Comparison of ENCODE assay signal across 17 cellular contexts in genomic region chr3:162134571-162134970, GRCh38.
A peak's percentile ranks its signal among the peaks of the same experiment; 100 is the strongest.
DNase-seq lines count a peak whose midpoint lies in the region; ATAC-seq and TF ChIP-seq lines count a peak whose summit lies in the region.
"Had no signal": no experiment of that assay in that cellular context is flagged by ENCODE, and none has a peak within 500 bp of the region (broad histone marks: within the 10 kb centered on the region; RNA-seq: fewer than 3 reads in every experiment).

No MANE protein-coding gene starts in this region.

- H3K4me1 ChIP-seq in right cardiac atrium (ENCODE audit: control insufficient read depth, insufficient read depth, low read length) = no peaks in the 10 kb centered on the region
- peaks cover 0 to 3% (median 0%) of the 10 kb centered on the region in 9 donors for H3K4me1 ChIP-seq in heart right ventricle
- no peaks in the 10 kb centered on the region for H3K4me1 ChIP-seq in MM.1S (ENCODE audit: low read length)
- H3K4me1 ChIP-seq in lower lobe of right lung = no peaks in the 10 kb centered on the region
- H3K4me1 ChIP-seq: esophagus squamous epithelium had no signal

- no peaks in the 10 kb centered on the region for H3K4me1 Mint-ChIP-seq in activated T-helper 2 cell treated with anti-CD3 and anti-CD28 coated beads, Interferon-gamma antibody, Interleukin-2, Interleukin-4, amounts not matched to agents 10 μg/mL and 5 μg/mL and 100 μg/mL, durations not matched to agents 14 hours and 24 hours and 36 hours (ENCODE audit: low read depth)
- H3K4me1 Mint-ChIP-seq in mesothelial cell of epicardium = no peaks in the 10 kb centered on the region

- H3K4me3 Mint-ChIP-seq in activated T-helper 2 cell treated with anti-CD3 and anti-CD28 coated beads, Interferon-gamma antibody, Interleukin-2, Interleukin-4, amounts not matched to agents 10 μg/mL and 5 μg/mL and 100 μg/mL, durations not matched to agents 14 hours and 24 hours and 36 hours (ENCODE audit: low read depth) = no peak overlapping the region
- no peak overlapping the region for H3K4me3 Mint-ChIP-seq in mesothelial cell of epicardium
- H3K4me3 Mint-ChIP-seq: stimulated activated naive CD8-positive, alpha-beta T cell treated with anti-CD3 and anti-CD28 coated beads, Interleukin-15, Interleukin-2, amounts not matched to agents 100 ng/mL and 50 ng/mL, for 24 hours had no signal

- no peaks in the 10 kb centered on the region for H3K36me3 Mint-ChIP-seq in activated T-helper 2 cell treated with anti-CD3 and anti-CD28 coated beads, Interferon-gamma antibody, Interleukin-2, Interleukin-4, amounts not matched to agents 10 μg/mL and 5 μg/mL and 100 μg/mL, durations not matched to agents 14 hours and 24 hours and 36 hours (ENCODE audit: low read depth)
- no peaks in the 10 kb centered on the region for H3K36me3 Mint-ChIP-seq in mesothelial cell of epicardium

- 53% methylated on average over 4 of the region's 4 CpGs for WGBS in right cardiac atrium
- 57 to 59% methylated on average over 4 of the region's 4 CpGs for WGBS in heart right ventricle, 2 donors

- H3K4me3 ChIP-seq in right cardiac atrium (ENCODE audit: low read length) (no peak overlapping the region), heart right ventricle (no peak overlapping the region), MM.1S (ENCODE audit: low read length) (no peak overlapping the region), lower lobe of right lung (no peak overlapping the region)
- H3K4me3 ChIP-seq: esophagus squamous epithelium had no signal

- no peaks in the 10 kb centered on the region for H3F3A ChIP-seq in MM.1S (ENCODE audit: insufficient read depth, low read length)

- H3K27ac ChIP-seq in right cardiac atrium (ENCODE audit: low read length) (peak overlapping the region; percentile 20), heart right ventricle (no peak overlapping the region), MM.1S (ENCODE audit: low read length) (peak overlapping the region; percentile 2; the same call in 1 of the 2 replicates), lower lobe of right lung (no peak overlapping the region)
- H3K27ac ChIP-seq: esophagus squamous epithelium had no signal

- no peak overlapping the region for H3K9ac ChIP-seq in MM.1S (ENCODE audit: low read length)

- H3K4me2 ChIP-seq in MM.1S (ENCODE audit: low read depth, low read length) = peak overlapping the region; percentile 32

- peak; percentile 32 to 42 for ATAC-seq in right cardiac atrium
- ATAC-seq in heart right ventricle = no peak
- ATAC-seq in lower lobe of right lung = no peak

- H3K27me3 ChIP-seq in right cardiac atrium (ENCODE audit: control insufficient read depth, insufficient read depth) (no peaks in the 10 kb centered on the region), heart right ventricle (no peaks in the 10 kb centered on the region), MM.1S (replicated peaks; ENCODE audit: insufficient read depth, low read length) (no peaks in the 10 kb centered on the region), lower lobe of right lung (ENCODE audit: low read depth) (no peaks in the 10 kb centered on the region)
- H3K27me3 ChIP-seq: esophagus squamous epithelium had no signal

- H3K9me2 ChIP-seq in MM.1S (replicated peaks; ENCODE audit: insufficient read depth, low read length) = no peaks in the 10 kb centered on the region

- no peaks in the 10 kb centered on the region for H3K79me2 ChIP-seq in MM.1S (ENCODE audit: low read length)

- H3K27me3 Mint-ChIP-seq in activated T-helper 2 cell treated with anti-CD3 and anti-CD28 coated beads, Interferon-gamma antibody, Interleukin-2, Interleukin-4, amounts not matched to agents 10 μg/mL and 5 μg/mL and 100 μg/mL, durations not matched to agents 14 hours and 24 hours and 36 hours (ENCODE audit: low read depth) = no peaks in the 10 kb centered on the region
- no peaks in the 10 kb centered on the region for H3K27me3 Mint-ChIP-seq in mesothelial cell of epicardium (ENCODE audit: low read depth)
- H3K27me3 Mint-ChIP-seq: stimulated activated naive CD8-positive, alpha-beta T cell treated with anti-CD3 and anti-CD28 coated beads, Interleukin-15, Interleukin-2, amounts not matched to agents 100 ng/mL and 50 ng/mL, for 24 hours had no signal

- TF ChIP-seq CTCF in heart right ventricle (IDR thresholded peaks at IDR 0.05) = no peak
- no peak for TF ChIP-seq CTCF in MM.1S (IDR thresholded peaks at IDR 0.05; ENCODE audit: low read length)
- TF ChIP-seq CTCF in lower lobe of right lung (IDR thresholded peaks at IDR 0.05) = no peak
- no peak for TF ChIP-seq CTCF in mesothelial cell of epicardium (IDR thresholded peaks at IDR 0.05; ENCODE audit: unreplicated experiment)

- no peaks in the 10 kb centered on the region for H3K36me3 ChIP-seq in heart right ventricle
- no peaks in the 10 kb centered on the region for H3K36me3 ChIP-seq in MM.1S (replicated peaks; ENCODE audit: insufficient read depth, low read length)
- no peaks in the 10 kb centered on the region for H3K36me3 ChIP-seq in lower lobe of right lung
- H3K36me3 ChIP-seq: esophagus squamous epithelium had no signal

- intact Hi-C loops in right cardiac atrium (cut with DNase I) (no loop called here), heart right ventricle (cut with DNase I) (no loop called here), lower lobe of right lung (cut with DNase I) (no loop called here)
- intact Hi-C loops in activated T-helper 2 cell treated with anti-CD3 and anti-CD28 coated beads, Interferon-gamma antibody, Interleukin-2, Interleukin-4, amounts not matched to agents 10 μg/mL and 5 μg/mL and 100 μg/mL, durations not matched to agents 14 hours and 24 hours and 36 hours (cut with micrococcal nuclease) = no loop called here

- no peaks in the 10 kb centered on the region for H3K9me3 ChIP-seq in right cardiac atrium (ENCODE audit: control insufficient read depth, low read length)
- no peaks in the 10 kb centered on the region for H3K9me3 ChIP-seq in heart right ventricle
- no peaks in the 10 kb centered on the region for H3K9me3 ChIP-seq in MM.1S (replicated peaks; ENCODE audit: insufficient read depth, low read length)
- H3K9me3 ChIP-seq in lower lobe of right lung = no peaks in the 10 kb centered on the region
- H3K9me3 ChIP-seq: esophagus squamous epithelium had no signal

- H3K9me3 Mint-ChIP-seq in activated T-helper 2 cell treated with anti-CD3 and anti-CD28 coated beads, Interferon-gamma antibody, Interleukin-2, Interleukin-4, amounts not matched to agents 10 μg/mL and 5 μg/mL and 100 μg/mL, durations not matched to agents 14 hours and 24 hours and 36 hours = no peaks in the 10 kb centered on the region
- H3K9me3 Mint-ChIP-seq in mesothelial cell of epicardium = no peaks in the 10 kb centered on the region
- H3K9me3 Mint-ChIP-seq: stimulated activated naive CD8-positive, alpha-beta T cell treated with anti-CD3 and anti-CD28 coated beads, Interleukin-15, Interleukin-2, amounts not matched to agents 100 ng/mL and 50 ng/mL, for 24 hours had no signal

- no peak overlapping the region for H3K27ac Mint-ChIP-seq in activated T-helper 2 cell treated with anti-CD3 and anti-CD28 coated beads, Interferon-gamma antibody, Interleukin-2, Interleukin-4, amounts not matched to agents 10 μg/mL and 5 μg/mL and 100 μg/mL, durations not matched to agents 14 hours and 24 hours and 36 hours
- H3K27ac Mint-ChIP-seq in mesothelial cell of epicardium = no peak overlapping the region
- H3K27ac Mint-ChIP-seq: stimulated activated naive CD8-positive, alpha-beta T cell treated with anti-CD3 and anti-CD28 coated beads, Interleukin-15, Interleukin-2, amounts not matched to agents 100 ng/mL and 50 ng/mL, for 24 hours had no signal

- no peaks in the 10 kb centered on the region for H4K20me1 ChIP-seq in MM.1S (ENCODE audit: insufficient read depth, low read length)

- H2AFZ ChIP-seq in MM.1S (ENCODE audit: low read length) = peak overlapping the region; percentile 1; the same call in 1 of the 2 replicates

- DNase-seq in right cardiac atrium (no peak), heart right ventricle (no peak), MM.1S (peak; percentile 58), dermis blood vessel endothelial cell (no peak), GM19240 (ENCODE audit: insufficient read length, low spot score) (no peak), lower lobe of right lung (no peak), mesothelial cell of epicardium (ENCODE audit: low spot score in 2 of 2, unreplicated experiment in 2 of 2) (no peak)
- peak; percentile 9 for DNase-seq in activated T-helper 2 cell treated with anti-CD3 and anti-CD28 coated beads, Interferon-gamma antibody, Interleukin-2, Interleukin-4, amounts not matched to agents 10 μg/mL and 5 μg/mL and 100 μg/mL, durations not matched to agents 14 hours and 24 hours and 36 hours (ENCODE audit: low spot score)
- DNase-seq: activated CD4-positive, CD25-positive, alpha-beta regulatory T cell; activated effector memory CD4-positive, alpha-beta T cell treated with anti-CD3 and anti-CD28 coated beads, Interleukin-2, amount 50 U/mL, for 16 hours; DMS79 treated with DMSO at 0.1 percent for 48 hours; esophagus squamous epithelium; NCI-H1092 treated with DMSO at 0.1 percent for 48 hours; NCI-H510A treated with DMSO at 0.1 percent for 48 hours; SHP77 treated with DMSO at 0.1 percent for 48 hours; stimulated activated CD4-positive, alpha-beta T cell treated with anti-CD3 and anti-CD28 coated beads, Interleukin-4, amount 100 ng/mL, for 24 hours had no signal

Comparison
In these comparisons a context has a peak if more than half of its experiments do, and no peak if none do; other contexts are left out.
1. ATAC-seq: peak in right cardiac atrium (2 of 2); none in heart right ventricle (0 of 8) and lower lobe of right lung (0 of 2).
2. H3K27ac ChIP-seq: peak in right cardiac atrium (single experiment) and MM.1S (single experiment); none in heart right ventricle (0 of 10) and lower lobe of right lung (single experiment).
3. DNase-seq: peak in MM.1S (single experiment) and activated T-helper 2 cell treated with anti-CD3 and anti-CD28 coated beads, Interferon-gamma antibody, Interleukin-2, Interleukin-4, amounts not matched to agents 10 μg/mL and 5 μg/mL and 100 μg/mL, durations not matched to agents 14 hours and 24 hours and 36 hours (single experiment); none in right cardiac atrium (0 of 3), heart right ventricle (0 of 2), dermis blood vessel endothelial cell (single experiment), GM19240 (single experiment), lower lobe of right lung (single experiment) and mesothelial cell of epicardium (0 of 2).